ENCODE assay signal across 22 cellular contexts in the genomic region with DNA sequence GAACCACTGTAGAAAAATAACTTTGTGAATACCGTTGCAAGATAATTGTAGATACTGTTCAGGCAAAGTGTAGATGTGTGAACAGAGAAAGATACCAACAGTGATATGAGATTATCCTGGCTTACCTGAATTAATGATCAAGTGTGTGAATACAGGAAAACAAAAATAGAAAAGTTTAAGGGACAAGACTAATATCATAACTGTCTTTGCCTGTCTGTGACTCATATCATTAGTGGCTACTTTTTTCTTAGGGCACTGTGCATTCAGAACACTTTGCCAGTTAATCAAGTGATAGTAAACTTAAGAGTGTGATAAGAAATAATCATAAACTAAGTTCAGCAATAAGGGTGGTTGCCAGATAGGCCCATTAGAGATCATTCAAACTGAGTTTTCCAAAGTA.
A peak's percentile ranks its signal among the peaks of the same experiment; 100 is the strongest.
DNase-seq lines count a peak whose midpoint lies in the region; ATAC-seq and TF ChIP-seq lines count a peak whose summit lies in the region.
"Had no signal": no experiment of that assay in that cellular context is flagged by ENCODE, and none has a peak within 500 bp of the region (broad histone marks: within the 10 kb centered on the region; RNA-seq: fewer than 3 reads in every experiment).

No MANE protein-coding gene starts in this region.

- no peak overlapping the region for H3K27ac Mint-ChIP-seq in CD14-positive monocyte
- H3K27ac Mint-ChIP-seq in activated CD4-positive, alpha-beta memory T cell treated with anti-CD3 and anti-CD28 coated beads, Interleukin-2, amount 10 ng/mL, durations not matched to agents 7 days and 5 days = no peak overlapping the region
- H3K27ac Mint-ChIP-seq: B cell; CD4-positive, alpha-beta T cell had no signal

- H3K4me3 Mint-ChIP-seq in CD14-positive monocyte = no peak overlapping the region
- H3K4me3 Mint-ChIP-seq in activated CD4-positive, alpha-beta memory T cell treated with anti-CD3 and anti-CD28 coated beads, Interleukin-2, amount 10 ng/mL, durations not matched to agents 7 days and 5 days = no peak overlapping the region
- H3K4me3 Mint-ChIP-seq: B cell; CD4-positive, alpha-beta T cell had no signal

- intact Hi-C loops in CD14-positive monocyte (cut with micrococcal nuclease) = no loop called here

- no peaks in the 10 kb centered on the region for H3K9me3 Mint-ChIP-seq in CD14-positive monocyte
- H3K9me3 Mint-ChIP-seq in activated CD4-positive, alpha-beta memory T cell treated with anti-CD3 and anti-CD28 coated beads, Interleukin-2, amount 10 ng/mL, durations not matched to agents 7 days and 5 days = no peaks in the 10 kb centered on the region
- H3K9me3 Mint-ChIP-seq: CD4-positive, alpha-beta T cell had no signal

- DNase-seq in erythroblast (lab: John Stamatoyannopoulos, UW) = peak; percentile 18 to 20
- DNase-seq in CD14-positive monocyte (ENCODE audit: low spot score) = no peak
- DNase-seq in activated CD4-positive, alpha-beta memory T cell treated with anti-CD3 and anti-CD28 coated beads, Interleukin-2, amount 10 ng/mL, durations not matched to agents 7 days and 5 days = no peak
- DNase-seq: ACHN; Calu3; CD4-positive, alpha-beta T cell; DMS53; IMR-90; Karpas-422; MG63; NCI-H1092; NCI-H1694 treated with DMSO at 0.1 percent for 48 hours; NCI-H2107; NCI-H226; NCI-H524 treated with DMSO at 0.1 percent for 48 hours; SW 1271 had no signal

- ATAC-seq in GM18511 (IDR thresholded peaks at IDR 0.05; ENCODE audit: unreplicated experiment) = peak; percentile 81
- ATAC-seq in GM18909 (IDR thresholded peaks at IDR 0.05; ENCODE audit: poor library complexity, unreplicated experiment) = peak; percentile 47
- peak; percentile 75 for ATAC-seq in HG03060 (IDR thresholded peaks at IDR 0.05; ENCODE audit: low read depth, unreplicated experiment)
- no peak for ATAC-seq in GM21576 (IDR thresholded peaks at IDR 0.05; ENCODE audit: unreplicated experiment)
- ATAC-seq: Panc1 had no signal

- TF ChIP-seq POLR2A in erythroblast (IDR thresholded peaks at IDR 0.05; ENCODE audit: low read length) = no peak

- peaks cover 0 to 3% of the 10 kb centered on the region in 2 donors for H3K36me3 Mint-ChIP-seq in CD14-positive monocyte
- no peaks in the 10 kb centered on the region for H3K36me3 Mint-ChIP-seq in activated CD4-positive, alpha-beta memory T cell treated with anti-CD3 and anti-CD28 coated beads, Interleukin-2, amount 10 ng/mL, durations not matched to agents 7 days and 5 days (ENCODE audit: low read depth)

- H3K4me1 Mint-ChIP-seq in CD14-positive monocyte = no peaks in the 10 kb centered on the region
- no peaks in the 10 kb centered on the region for H3K4me1 Mint-ChIP-seq in activated CD4-positive, alpha-beta memory T cell treated with anti-CD3 and anti-CD28 coated beads, Interleukin-2, amount 10 ng/mL, durations not matched to agents 7 days and 5 days
- H3K4me1 Mint-ChIP-seq: B cell had no signal

- CTCF ChIA-PET in activated CD4-positive, alpha-beta memory T cell treated with anti-CD3 and anti-CD28 coated beads, Interleukin-2, amount 10 ng/mL, durations not matched to agents 7 days and 5 days (lab: Charles Lee) = no interaction called here

- POLR2A ChIA-PET in activated CD4-positive, alpha-beta memory T cell treated with anti-CD3 and anti-CD28 coated beads, Interleukin-2, amount 10 ng/mL, durations not matched to agents 7 days and 5 days (lab: Charles Lee) = no interaction called here

- TF ChIP-seq CTCF in CD14-positive monocyte (IDR thresholded peaks at IDR 0.05) = no peak

- H3K27me3 Mint-ChIP-seq in CD14-positive monocyte (ENCODE audit: low read depth in 3 of 3) = no peaks in the 10 kb centered on the region
- no peaks in the 10 kb centered on the region for H3K27me3 Mint-ChIP-seq in activated CD4-positive, alpha-beta memory T cell treated with anti-CD3 and anti-CD28 coated beads, Interleukin-2, amount 10 ng/mL, durations not matched to agents 7 days and 5 days
- H3K27me3 Mint-ChIP-seq: B cell; CD4-positive, alpha-beta T cell had no signal

Comparison
In these comparisons a context has a peak if more than half of its experiments do, and no peak if none do; other contexts are left out.
1. DNase-seq: peak in erythroblast (2 of 2); none in CD14-positive monocyte (single experiment) and activated CD4-positive, alpha-beta memory T cell treated with anti-CD3 and anti-CD28 coated beads, Interleukin-2, amount 10 ng/mL, durations not matched to agents 7 days and 5 days (single experiment).